In the genomic region with DNA sequence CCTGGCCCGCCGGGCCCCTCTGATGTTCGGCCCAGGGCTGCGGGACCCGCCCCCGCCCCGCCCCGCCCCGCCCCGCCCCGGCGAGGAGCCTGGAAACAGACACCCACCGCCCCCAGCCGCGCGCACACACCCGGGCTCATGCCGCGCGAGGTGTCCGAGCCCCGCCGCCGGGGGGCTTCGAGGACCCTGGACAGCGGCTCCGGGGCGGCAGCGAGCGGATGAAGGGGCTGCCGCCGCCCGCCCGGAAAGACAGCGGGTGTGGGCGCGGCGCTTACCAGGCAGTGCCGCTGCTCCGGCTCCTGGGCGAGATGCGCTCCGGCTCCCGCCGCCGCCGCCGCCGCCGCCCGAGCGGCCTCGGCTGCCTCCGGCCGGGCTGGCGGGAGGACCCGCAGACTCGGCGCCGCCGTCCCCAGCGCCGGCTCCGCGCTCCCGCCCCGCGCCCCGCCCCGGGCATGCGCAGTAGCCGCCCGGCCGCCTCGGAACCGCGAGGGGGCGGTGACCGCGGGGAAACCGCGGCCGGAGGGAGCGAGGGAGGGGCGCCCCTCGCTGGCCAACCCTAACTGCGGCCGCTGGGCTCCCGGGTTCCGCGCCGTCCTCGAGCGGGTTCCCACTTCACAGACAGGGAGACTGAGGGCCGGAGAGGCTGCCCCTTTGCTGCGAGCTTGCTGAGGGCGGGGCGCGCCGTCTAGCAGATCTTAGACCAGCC, we compare ENCODE assay signal across 8 cellular contexts. TPM values are rescaled to one million over a fixed set of nuclear protein-coding genes. Genes with fewer than 3 reads are reported as not detected.
DNase-seq lines count a peak whose midpoint lies in the region; ATAC-seq and TF ChIP-seq lines count a peak whose summit lies in the region.

TSS of gene GPRIN1 (minus strand) at position 433 of the 706 bp plus-strand sequence. CDS start 10,322 bp downstream, outside the sequence.

- H3K9ac ChIP-seq in colonic mucosa (ENCODE audit: low read depth in 2 of 2, low read length in 2 of 2) = peak within 1 kb of the TSS in 1 of 2 donors; percentile 56

- no peaks in the 10 kb centered on the region for H3K36me3 Mint-ChIP-seq in WTC11

- peak; percentile 32 to 39 for DNase-seq in NOMO-1 (lab: John Stamatoyannopoulos, UW; ENCODE audit: unreplicated experiment in 2 of 2)
- DNase-seq in NOMO-1 treated with dmso at 0.1 percent for 144 hours (lab: John Stamatoyannopoulos, UW; ENCODE audit: unreplicated experiment) = no peak
- peak; percentile 68 for DNase-seq in NCI-H1105 (lab: John Stamatoyannopoulos, UW)
- DNase-seq in WTC11 (ENCODE audit: low spot score) = peak; percentile 66
- peak; percentile 63 for DNase-seq in colonic mucosa
- peak in 2 of 3 donors; percentile 57 to 63 for DNase-seq in right lobe of liver
- DNase-seq in stimulated activated CD8-positive, alpha-beta memory T cell treated with anti-CD3 and anti-CD28 coated beads, Interleukin-15, amount 100 ng/mL, for 48 hours (ENCODE audit: low read depth in 2 of 2) = peak; percentile 47 to 57

- peak within 1 kb of the TSS; percentile 69 for H3K4me3 ChIP-seq in colonic mucosa
- H3K4me3 ChIP-seq in right lobe of liver = peak within 1 kb of the TSS; percentile 42 to 62 (median 46)

- H3K27me3 Mint-ChIP-seq in WTC11 (ENCODE audit: low read depth) = peaks cover 31% of the 10 kb centered on the region

- H3K4me1 ChIP-seq in colonic mucosa (no peaks in the 10 kb centered on the region), right lobe of liver (peaks cover 0 to 5% (median 2%) of the 10 kb centered on the region in 4 donors)

- TF ChIP-seq POLR2A in right lobe of liver (IDR thresholded peaks at IDR 0.05) = no peak

- no peaks in the 10 kb centered on the region for H3K9me3 ChIP-seq in colonic mucosa
- H3K9me3 ChIP-seq in right lobe of liver = no peaks in the 10 kb centered on the region

- no peaks in the 10 kb centered on the region for H3K36me3 ChIP-seq in colonic mucosa
- no peaks in the 10 kb centered on the region for H3K36me3 ChIP-seq in right lobe of liver

- ATAC-seq in HG02588 (IDR thresholded peaks at IDR 0.05; ENCODE audit: unreplicated experiment) (peak; percentile 74), WTC11 (peak; percentile 74), right lobe of liver (peak; percentile 67 to 83 (median 80))

- CTCF ChIA-PET in WTC11 (lab: Charles Lee) = interaction anchor here (0.6 to 1.6 kb wide), 2 partner anchors 14 to 21 kb away, joined by 3 to 6 read pairs; partner anchors contain the start of genes EIF4E1B and SNCB

- H3K9me3 Mint-ChIP-seq in WTC11 = no peaks in the 10 kb centered on the region

- H3K27ac ChIP-seq in colonic mucosa (no peak within 1 kb of the TSS), right lobe of liver (no peak within 1 kb of the TSS)

- H3K27ac Mint-ChIP-seq in WTC11 = peak within 1 kb of the TSS; percentile 82; the same call in 1 of the 2 replicates

- WGBS in right lobe of liver (ENCODE audit: insufficient coverage, low coverage, low lambda C conversion rate, missing lambda C conversion rate) = no CpG with 5 or more reads among the region's 100 CpGs

- intact Hi-C loops in colonic mucosa (cut with DNase I) = loop anchor here (5.0 kb wide), 1 partner anchor 37 kb away; the partner anchor contains the start of gene TSPAN17
- intact Hi-C loops in right lobe of liver (cut with DNase I) = no loop called here

- TF ChIP-seq CTCF in WTC11 (IDR thresholded peaks at IDR 0.05) (no peak), colonic mucosa (IDR thresholded peaks at IDR 0.05) (no peak), right lobe of liver (IDR thresholded peaks at IDR 0.05) (peak in 3 of 4 donors; percentile 12 to 23 (median 22))

- POLR2A ChIA-PET in WTC11 (lab: Charles Lee) = no interaction called here

- peak within 1 kb of the TSS; percentile 91 for H3K4me3 Mint-ChIP-seq in WTC11

- H3K27me3 ChIP-seq in colonic mucosa = peaks cover 5% of the 10 kb centered on the region
- H3K27me3 ChIP-seq in right lobe of liver = no peaks in the 10 kb centered on the region

- peaks cover 26% of the 10 kb centered on the region for H3K4me1 Mint-ChIP-seq in WTC11

TF ChIP-seq in WTC11, 78 proteins besides CTCF, POLR2A, EP300 and RAD21 (continues in another document):
- TF ChIP-seq, protein P1, sequence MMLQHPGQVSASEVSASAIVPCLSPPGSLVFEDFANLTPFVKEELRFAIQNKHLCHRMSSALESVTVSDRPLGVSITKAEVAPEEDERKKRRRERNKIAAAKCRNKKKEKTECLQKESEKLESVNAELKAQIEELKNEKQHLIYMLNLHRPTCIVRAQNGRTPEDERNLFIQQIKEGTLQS (CRISPR knock-in tag; conservative IDR thresholded peaks at IDR 0.05) = no peak
- 0 out of 2 replicates have a peak, but pooled peaks have one; percentile 62 for TF ChIP-seq TP53 (CRISPR knock-in tag; IDR thresholded peaks at IDR 0.05)
- TF ChIP-seq HMGXB4 (CRISPR knock-in tag; IDR thresholded peaks at IDR 0.05) = peak; percentile 36; the same call in 1 of the 2 replicates
- 0 out of 2 replicates have a peak, but pooled peaks have one; percentile 19 for TF ChIP-seq FOXP1 (CRISPR knock-in tag; IDR thresholded peaks at IDR 0.05; ENCODE audit: borderline replicate concordance)
- peak; percentile 33; the same call in 1 of the 2 replicates for TF ChIP-seq TEAD1 (CRISPR knock-in tag; IDR thresholded peaks at IDR 0.05)
- no peak; the same call in 1 of the 2 replicates for TF ChIP-seq PRRX2 (CRISPR knock-in tag; IDR thresholded peaks at IDR 0.05)
- TF ChIP-seq JAZF1 (CRISPR knock-in tag; IDR thresholded peaks at IDR 0.05) = no peak
- peak; percentile 73; the same call in 1 of the 2 replicates for TF ChIP-seq E2F5 (CRISPR knock-in tag; IDR thresholded peaks at IDR 0.05)
- peak; percentile 65; the same call in 1 of the 2 replicates for TF ChIP-seq GTF2I (CRISPR knock-in tag; conservative IDR thresholded peaks at IDR 0.05)
- TF ChIP-seq GABPB1 (CRISPR knock-in tag; IDR thresholded peaks at IDR 0.05) = no peak
- TF ChIP-seq AFF4 (CRISPR knock-in tag; IDR thresholded peaks at IDR 0.05; ENCODE audit: borderline replicate concordance) = no peak
- TF ChIP-seq ATF2 (CRISPR knock-in tag; IDR thresholded peaks at IDR 0.05; ENCODE audit: borderline replicate concordance, low read depth) = no peak
- TF ChIP-seq NFYB (CRISPR knock-in tag; conservative IDR thresholded peaks at IDR 0.05; ENCODE audit: low read depth) = no peak

RNA-seq across cellular contexts. Expression of gene GPRIN1, which starts in this region (rescaled TPM):
- total RNA-seq in WTC11 (2021) = 5.4 to 8.5 TPM (median 5.8 TPM) in 3 replicates
- 1 to 10 TPM; 2.1 to 3.1 TPM for total RNA-seq in colonic mucosa
- total RNA-seq in right lobe of liver = under 1 TPM; 0.05 to 0.99 (median 0.30) TPM

Comparison
In these comparisons a context has a peak if more than half of its experiments do, and no peak if none do; other contexts are left out.
1. Peak in DNase-seq, ATAC-seq and H3K4me3 ChIP-seq in right lobe of liver; RNA of the gene not detected or under 1 TPM.
2. CTCF ChIP-seq: peak in right lobe of liver (3 of 4); none in WTC11 (single experiment) and colonic mucosa (single experiment).
3. Peak in every context shown above with its lines, with median percentiles within 50 percentile points of each other: ATAC-seq.